Comparison of ENCODE assay signal across 14 cellular contexts in the genomic region with DNA sequence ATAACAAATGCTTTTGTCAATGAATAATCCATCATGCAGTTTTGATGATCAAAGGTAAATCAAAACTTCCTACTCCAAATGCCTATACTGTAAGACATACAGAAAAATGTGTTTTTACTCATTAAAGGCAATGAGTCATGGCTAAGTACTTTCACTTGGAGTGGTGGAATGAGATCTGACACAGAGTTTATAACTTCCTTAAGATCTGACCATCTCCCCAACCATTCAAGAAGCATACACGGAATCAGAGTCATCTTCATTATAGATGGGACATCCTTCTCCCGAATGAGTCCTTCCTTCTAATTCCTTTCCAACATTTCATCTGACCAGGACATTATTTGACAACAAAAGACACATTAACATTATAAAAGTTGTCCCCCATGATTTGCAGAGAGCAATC. TPM values are rescaled to one million over a fixed set of nuclear protein-coding genes. Genes with fewer than 3 reads are reported as not detected.
"Had no signal": no experiment of that assay in that cellular context is flagged by ENCODE, and none has a peak within 500 bp of the region (broad histone marks: within the 10 kb centered on the region; RNA-seq: fewer than 3 reads in every experiment).

No MANE protein-coding gene starts in this region.

RNA-seq across cellular contexts. Expression of a gene that starts 0.5 kb away (rescaled TPM):
- total RNA-seq: cardiac muscle cell, chondrocyte, gastrocnemius medialis, kidney epithelial cell, left ventricle myocardium superior, mucosa of descending colon, neural crest cell, omental fat pad, progenitor cell of endocrine pancreas, right atrium auricular region, T-helper 17 cell, tibial nerve, uterus had no signal
- polyA plus RNA-seq: adipose tissue, cardiac muscle cell had no signal

RNA-seq across cellular contexts. Expression of a gene that starts 14.5 kb away (rescaled TPM):
- total RNA-seq: cardiac muscle cell, chondrocyte, gastrocnemius medialis, kidney epithelial cell, left ventricle myocardium superior, mucosa of descending colon, neural crest cell, omental fat pad, progenitor cell of endocrine pancreas, right atrium auricular region, T-helper 17 cell, tibial nerve, uterus had no signal
- polyA plus RNA-seq: adipose tissue, cardiac muscle cell had no signal

RNA-seq across cellular contexts. Expression of a gene that starts 17.7 kb away (rescaled TPM):
- total RNA-seq: cardiac muscle cell, chondrocyte, gastrocnemius medialis, kidney epithelial cell, left ventricle myocardium superior, mucosa of descending colon, neural crest cell, omental fat pad, progenitor cell of endocrine pancreas, right atrium auricular region, T-helper 17 cell, tibial nerve, uterus had no signal
- polyA plus RNA-seq: adipose tissue, cardiac muscle cell had no signal

RNA-seq across cellular contexts. Expression of a gene that starts 18.6 kb away (rescaled TPM):
- total RNA-seq: cardiac muscle cell, chondrocyte, gastrocnemius medialis, kidney epithelial cell, left ventricle myocardium superior, mucosa of descending colon, neural crest cell, omental fat pad, progenitor cell of endocrine pancreas, right atrium auricular region, T-helper 17 cell, tibial nerve, uterus had no signal
- polyA plus RNA-seq: adipose tissue, cardiac muscle cell had no signal

RNA-seq across cellular contexts. Expression of a gene that starts 21.8 kb away (rescaled TPM):
- total RNA-seq: cardiac muscle cell, chondrocyte, gastrocnemius medialis, kidney epithelial cell, left ventricle myocardium superior, mucosa of descending colon, neural crest cell, omental fat pad, progenitor cell of endocrine pancreas, right atrium auricular region, T-helper 17 cell, tibial nerve, uterus had no signal
- polyA plus RNA-seq: adipose tissue, cardiac muscle cell had no signal
